Comparison of ENCODE assay signal across 1 cellular context in the genomic region with DNA sequence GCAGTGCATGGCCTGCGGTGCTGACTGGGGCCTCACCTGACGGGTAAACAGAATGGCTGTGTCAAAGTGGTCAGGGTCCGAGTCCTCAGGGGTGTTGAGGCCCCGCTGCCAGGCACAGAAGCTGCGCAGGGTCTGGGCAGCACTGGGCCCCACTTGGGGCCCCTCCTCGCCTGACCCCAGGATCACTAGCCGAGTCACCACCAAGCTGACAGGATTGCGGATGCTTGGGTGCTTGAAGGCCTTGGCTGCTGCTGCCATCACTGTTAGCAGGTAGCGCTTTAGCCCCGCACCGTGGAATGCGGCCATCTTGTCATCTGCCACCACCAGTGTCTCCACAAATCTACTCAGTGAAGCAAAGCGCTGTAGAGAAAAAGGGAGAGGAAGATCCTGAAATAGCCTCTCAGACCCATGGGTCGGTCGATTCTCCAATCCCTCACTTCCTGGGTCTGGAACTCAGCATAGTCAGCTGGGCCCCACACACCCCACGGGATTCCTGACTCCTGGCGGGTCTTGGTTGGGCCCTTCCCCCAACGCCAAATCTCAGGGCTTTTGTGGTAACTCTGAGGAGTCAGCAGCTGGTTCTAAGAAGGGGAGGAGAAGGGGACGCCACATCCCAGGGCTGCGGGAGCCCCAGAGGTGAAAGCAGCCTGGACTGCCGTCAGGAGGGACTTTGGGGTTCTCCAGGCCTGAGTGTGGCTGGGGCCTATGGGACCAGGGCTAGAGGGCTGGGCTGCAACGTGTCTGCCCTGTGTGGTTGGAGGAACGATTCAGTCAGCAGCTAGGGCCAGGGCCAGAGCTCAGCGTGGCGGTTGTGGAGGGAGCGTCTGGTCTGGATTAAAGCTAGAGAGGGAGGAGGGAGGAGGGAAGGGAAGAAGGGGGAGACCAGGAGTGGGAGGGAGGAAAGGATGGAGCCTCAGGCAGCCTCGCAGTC.
TF ChIP-seq lines count a peak whose summit lies in the region.

No MANE protein-coding gene starts in this region.

TF ChIP-seq in SK-N-SH, 30 proteins besides CTCF, POLR2A, EP300 and RAD21 (continued from another document):
- TF ChIP-seq, protein P1, sequence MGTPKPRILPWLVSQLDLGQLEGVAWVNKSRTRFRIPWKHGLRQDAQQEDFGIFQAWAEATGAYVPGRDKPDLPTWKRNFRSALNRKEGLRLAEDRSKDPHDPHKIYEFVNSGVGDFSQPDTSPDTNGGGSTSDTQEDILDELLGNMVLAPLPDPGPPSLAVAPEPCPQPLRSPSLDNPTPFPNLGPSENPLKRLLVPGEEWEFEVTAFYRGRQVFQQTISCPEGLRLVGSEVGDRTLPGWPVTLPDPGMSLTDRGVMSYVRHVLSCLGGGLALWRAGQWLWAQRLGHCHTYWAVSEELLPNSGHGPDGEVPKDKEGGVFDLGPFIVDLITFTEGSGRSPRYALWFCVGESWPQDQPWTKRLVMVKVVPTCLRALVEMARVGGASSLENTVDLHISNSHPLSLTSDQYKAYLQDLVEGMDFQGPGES (IDR thresholded peaks at IDR 0.05; ENCODE audit: low read depth, low read length) = no peak
- no peak for TF ChIP-seq RXRA (IDR thresholded peaks at IDR 0.05; ENCODE audit: borderline replicate concordance, low read depth)
TF ChIP-seq in SK-N-SH: peak in this region for 8.
